Comparison of ENCODE assay signal across 26 cellular contexts in the genomic region with DNA sequence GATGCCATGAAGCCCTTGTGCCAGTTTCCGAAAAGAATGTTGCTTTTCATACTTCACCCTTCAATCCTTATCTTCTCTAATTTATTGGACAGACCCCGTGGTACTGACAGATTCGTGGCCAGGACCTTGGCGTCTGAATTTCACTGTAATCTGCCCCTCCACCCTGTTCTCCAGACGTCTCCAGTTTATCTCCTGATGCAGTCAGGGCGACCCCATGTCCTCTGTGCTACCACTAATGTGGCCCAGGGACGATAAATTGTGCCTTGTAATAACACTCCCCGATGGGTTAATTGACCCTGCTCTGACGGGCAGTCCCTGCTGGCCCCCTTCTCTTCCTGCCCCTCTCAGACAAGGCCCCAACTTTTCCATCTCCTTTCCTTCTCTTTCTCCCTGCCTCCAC.
A peak's percentile ranks its signal among the peaks of the same experiment; 100 is the strongest.
DNase-seq lines count a peak whose midpoint lies in the region; ATAC-seq and TF ChIP-seq lines count a peak whose summit lies in the region.
"Had no signal": no experiment of that assay in that cellular context is flagged by ENCODE, and none has a peak within 500 bp of the region (broad histone marks: within the 10 kb centered on the region; RNA-seq: fewer than 3 reads in every experiment).

No MANE protein-coding gene starts in this region.

- no peak overlapping the region for H2BK15ac ChIP-seq in neuronal stem cell (ENCODE audit: low read length)

- peaks cover 16 to 39% of the 10 kb centered on the region in 2 donors for H3K27me3 Mint-ChIP-seq in effector memory CD8-positive, alpha-beta T cell
- H3K27me3 Mint-ChIP-seq: activated naive CD8-positive, alpha-beta T cell had no signal

- H2AFZ ChIP-seq in neuronal stem cell (ENCODE audit: low read length) = peak overlapping the region; percentile 39
- H2AFZ ChIP-seq: GM23338 had no signal

- no peak overlapping the region for H3K4me3 Mint-ChIP-seq in effector memory CD8-positive, alpha-beta T cell
- H3K4me3 Mint-ChIP-seq: activated naive CD8-positive, alpha-beta T cell; GM23338; immature natural killer cell; natural killer cell treated with Interleukin-12 subunit alpha and Interleukin-12 subunit beta and Interleukin-15 and Interleukin-18, amount 100 ng/mL, for 72 hours; stimulated activated naive CD8-positive, alpha-beta T cell treated with anti-CD3 and anti-CD28 coated beads, Interleukin-15, Interleukin-2, amounts not matched to agents 100 ng/mL and 50 ng/mL, for 24 hours; T-helper 2 cell treated with Interferon-gamma antibody and Interleukin-4, amounts not matched to agents 5 μg/mL and 100 μg/mL, for 36 hours had no signal

- H3K4ac ChIP-seq in neuronal stem cell (ENCODE audit: low read length) = no peak overlapping the region

- H3K14ac ChIP-seq in neuronal stem cell (ENCODE audit: low read length) = peak overlapping the region; percentile 47

- H2BK12ac ChIP-seq in neuronal stem cell (ENCODE audit: low read length) = no peak overlapping the region

- peak overlapping the region; percentile 9 for H2AK5ac ChIP-seq in neuronal stem cell (ENCODE audit: low read depth, low read length)

- TF ChIP-seq CTCF in right atrium auricular region (IDR thresholded peaks at IDR 0.05) (no peak), right lobe of liver (IDR thresholded peaks at IDR 0.05) (no peak)

- no peak overlapping the region for H3K23ac ChIP-seq in neuronal stem cell (ENCODE audit: low read depth, low read length, poor library complexity)

- H3K4me1 ChIP-seq in right atrium auricular region = peaks cover 0 to 56% of the 10 kb centered on the region in 2 donors
- peaks cover 21 to 32% of the 10 kb centered on the region in 2 donors for H3K4me1 ChIP-seq in neuronal stem cell (ENCODE audit: control insufficient read depth in 2 of 2, insufficient read depth in 1 of 2, low read depth in 1 of 2, low read length in 2 of 2)
- no peaks in the 10 kb centered on the region for H3K4me1 ChIP-seq in right lobe of liver

- no peak overlapping the region for H3K4me3 ChIP-seq in right atrium auricular region
- H3K4me3 ChIP-seq in neuronal stem cell (ENCODE audit: low read length in 2 of 2) = no peak overlapping the region
- no peak overlapping the region for H3K4me3 ChIP-seq in right lobe of liver
- H3K4me3 ChIP-seq: dorsolateral prefrontal cortex, GM23338, tibial nerve had no signal

- H3K27ac Mint-ChIP-seq in effector memory CD8-positive, alpha-beta T cell = no peak overlapping the region
- H3K27ac Mint-ChIP-seq: activated naive CD8-positive, alpha-beta T cell; GM23338; immature natural killer cell; natural killer cell treated with Interleukin-12 subunit alpha and Interleukin-12 subunit beta and Interleukin-15 and Interleukin-18, amount 100 ng/mL, for 72 hours; stimulated activated naive CD8-positive, alpha-beta T cell treated with anti-CD3 and anti-CD28 coated beads, Interleukin-15, Interleukin-2, amounts not matched to agents 100 ng/mL and 50 ng/mL, for 24 hours; T-helper 2 cell treated with Interferon-gamma antibody and Interleukin-4, amounts not matched to agents 5 μg/mL and 100 μg/mL, for 36 hours had no signal

- no peak for ATAC-seq in effector memory CD8-positive, alpha-beta T cell (replicated peaks)
- no peak for ATAC-seq in right lobe of liver

- H3K4me2 ChIP-seq in neuronal stem cell (ENCODE audit: insufficient read depth, low read length, poor library complexity, severe bottlenecking) = no peak overlapping the region
- H3K4me2 ChIP-seq: GM23338 had no signal

- H3K18ac ChIP-seq in neuronal stem cell (ENCODE audit: low read length) = peak overlapping the region; percentile 67

- no peaks in the 10 kb centered on the region for H3K79me1 ChIP-seq in neuronal stem cell (ENCODE audit: low read depth, low read length)

- H2BK120ac ChIP-seq in neuronal stem cell (ENCODE audit: low read depth, low read length) = peak overlapping the region; percentile 57

- no peak overlapping the region for H3K9ac ChIP-seq in neuronal stem cell (ENCODE audit: low read depth, low read length, poor library complexity)

- DNase-seq in right atrium auricular region (ENCODE audit: low spot score) (no peak), cardiac septum (ENCODE audit: low spot score) (no peak), erythroblast (lab: John Stamatoyannopoulos, UW) (peak; percentile 75 to 91), neuronal stem cell (ENCODE audit: low spot score) (no peak), right lobe of liver (no peak), HEK293T (ENCODE audit: extremely low spot score) (no peak), NCI-H226 (no peak)
- no peak for DNase-seq in effector memory CD8-positive, alpha-beta T cell
- DNase-seq: activated CD4-positive, alpha-beta T cell treated with anti-CD3 and anti-CD28 coated beads, Interleukin-2, amount 50 U/mL, for 48 hours; activated CD8-positive, alpha-beta memory T cell treated with anti-CD3 and anti-CD28 coated beads, Interleukin-2, amount 50 U/mL, for 48 hours; dorsolateral prefrontal cortex; foreskin keratinocyte; GDM1; immature natural killer cell; midbrain; NCI-H1048; NCI-H187; NCI-H526 treated with DMSO at 0.1 percent for 48 hours; posterior cingulate gyrus had no signal

- H3K27ac ChIP-seq in right atrium auricular region = peak overlapping the region; percentile 64 to 72
- H3K27ac ChIP-seq in neuronal stem cell (replicated peaks; ENCODE audit: low read length) = no peak overlapping the region
- no peak overlapping the region for H3K27ac ChIP-seq in right lobe of liver
- H3K27ac ChIP-seq: epithelial cell of prostate, foreskin keratinocyte, tibial nerve had no signal

- no peak overlapping the region for H2BK5ac ChIP-seq in neuronal stem cell (ENCODE audit: low read length)

- H3K36me3 ChIP-seq in right atrium auricular region = no peaks in the 10 kb centered on the region
- no peaks in the 10 kb centered on the region for H3K36me3 ChIP-seq in neuronal stem cell (replicated peaks in 1 of 2; ENCODE audit: control insufficient read depth in 2 of 2, insufficient read depth in 2 of 2, low read length in 2 of 2)
- no peaks in the 10 kb centered on the region for H3K36me3 ChIP-seq in right lobe of liver
- H3K36me3 ChIP-seq: tibial nerve had no signal

- H3K27me3 ChIP-seq in right atrium auricular region (no peaks in the 10 kb centered on the region), neuronal stem cell (ENCODE audit: control insufficient read depth in 3 of 3, insufficient read depth in 3 of 3, low read depth in 1 of 3, low read length in 3 of 3) (no peaks in the 10 kb centered on the region), right lobe of liver (no peaks in the 10 kb centered on the region)
- H3K27me3 ChIP-seq: dorsolateral prefrontal cortex, tibial nerve had no signal

- H3K4me1 Mint-ChIP-seq in effector memory CD8-positive, alpha-beta T cell (ENCODE audit: low read depth in 2 of 2) = no peaks in the 10 kb centered on the region
- H3K4me1 Mint-ChIP-seq: immature natural killer cell had no signal

- POLR2A ChIA-PET in HEK293T (lab: Yijun Ruan, JAX) = no interaction called here

- no peak overlapping the region for H4K8ac ChIP-seq in neuronal stem cell (ENCODE audit: low read depth, low read length)

- CTCF ChIA-PET in HEK293T (lab: Yijun Ruan, JAX) = interaction anchor here (0.6 kb wide), 1 partner anchor 130 kb away, joined by 3 read pairs; no protein-coding TSS in a partner anchor

- WGBS in neuronal stem cell (ENCODE audit: extremely low coverage in 2 of 2, insufficient read length in 2 of 2, insufficient replicate concordance in 1 of 2), 2 donors = no CpG with 5 or more reads among the region's 9 CpGs
- WGBS in right lobe of liver (ENCODE audit: insufficient coverage, low coverage, low lambda C conversion rate, missing lambda C conversion rate) = 57% methylated on average over 8 of the region's 9 CpGs

- H3K9me3 ChIP-seq in right atrium auricular region (no peaks in the 10 kb centered on the region), neuronal stem cell (replicated peaks in 1 of 2; ENCODE audit: control insufficient read depth in 2 of 2, insufficient read depth in 1 of 2, low read depth in 1 of 2, low read length in 2 of 2) (no peaks in the 10 kb centered on the region), right lobe of liver (no peaks in the 10 kb centered on the region)
- H3K9me3 ChIP-seq: tibial nerve had no signal

- H3K9me3 Mint-ChIP-seq in effector memory CD8-positive, alpha-beta T cell = no peaks in the 10 kb centered on the region
- H3K9me3 Mint-ChIP-seq: GM23338; immature natural killer cell; natural killer cell treated with Interleukin-12 subunit alpha and Interleukin-12 subunit beta and Interleukin-15 and Interleukin-18, amount 100 ng/mL, for 72 hours; stimulated activated naive CD8-positive, alpha-beta T cell treated with anti-CD3 and anti-CD28 coated beads, Interleukin-15, Interleukin-2, amounts not matched to agents 100 ng/mL and 50 ng/mL, for 24 hours; T-helper 2 cell treated with Interferon-gamma antibody and Interleukin-4, amounts not matched to agents 5 μg/mL and 100 μg/mL, for 36 hours had no signal

- intact Hi-C loops in cardiac septum (cut with DNase I) (no loop called here), right lobe of liver (cut with DNase I) (no loop called here)

- H3K36me3 Mint-ChIP-seq in effector memory CD8-positive, alpha-beta T cell (ENCODE audit: insufficient read depth) = no peaks in the 10 kb centered on the region
- H3K36me3 Mint-ChIP-seq: activated naive CD8-positive, alpha-beta T cell; immature natural killer cell; natural killer cell treated with Interleukin-12 subunit alpha and Interleukin-12 subunit beta and Interleukin-15 and Interleukin-18, amount 100 ng/mL, for 72 hours had no signal

- TF ChIP-seq POLR2A in erythroblast (IDR thresholded peaks at IDR 0.05; ENCODE audit: low read length) = no peak
- TF ChIP-seq POLR2A in right lobe of liver (IDR thresholded peaks at IDR 0.05) = no peak

- peak overlapping the region; percentile 69 for H4K91ac ChIP-seq in neuronal stem cell (ENCODE audit: low read depth, low read length, poor library complexity)

TF ChIP-seq in HEK293T, 16 proteins besides CTCF, POLR2A, EP300 and RAD21 (continues in another document):
- TF ChIP-seq ELF4 (IDR thresholded peaks at IDR 0.05) (no peak), L3MBTL2 (conservative IDR thresholded peaks at IDR 0.05) (no peak), LEF1 (IDR thresholded peaks at IDR 0.05; ENCODE audit: borderline replicate concordance) (no peak), SP1 (IDR thresholded peaks at IDR 0.05) (no peak), SUZ12 (IDR thresholded peaks at IDR 0.05) (no peak), CTBP1 (IDR thresholded peaks at IDR 0.05; ENCODE audit: borderline replicate concordance) (no peak), FOXK2 (IDR thresholded peaks at IDR 0.05) (no peak), FOXA1 (IDR thresholded peaks at IDR 0.05) (no peak), BHLHE40 (IDR thresholded peaks at IDR 0.05; ENCODE audit: borderline replicate concordance) (no peak)

Comparison
In these comparisons a context has a peak if more than half of its experiments do, and no peak if none do; other contexts are left out.
1. DNase-seq: peak in erythroblast (2 of 2); none in right atrium auricular region (single experiment), cardiac septum (single experiment), neuronal stem cell (single experiment), effector memory CD8-positive, alpha-beta T cell (0 of 3), right lobe of liver (0 of 3), HEK293T (single experiment) and NCI-H226 (single experiment).
2. H3K27ac ChIP-seq: peak in right atrium auricular region (2 of 2); none in neuronal stem cell (single experiment) and right lobe of liver (0 of 3).